ENCODE assay signal across 21 cellular contexts in genomic region chr4:3271131-3271530, GRCh38. TPM values are rescaled to one million over a fixed set of nuclear protein-coding genes. Genes with fewer than 3 reads are reported as not detected.
"Had no signal": no experiment of that assay in that cellular context is flagged by ENCODE, and none has a peak within 500 bp of the region (broad histone marks: within the 10 kb centered on the region; RNA-seq: fewer than 3 reads in every experiment).

No MANE protein-coding gene starts in this region.

- ATAC-seq: K562, Panc1 had no signal

- H3K4me1 ChIP-seq: SJSA1 had no signal

- DNase-seq: MV-4-11, NCI-H1048, NCI-H1105, NCI-H1417, NCI-H1436 treated with DMSO at 0.1 percent for 48 hours, NCI-H1694, NCI-H187 treated with DMSO at 0.1 percent for 48 hours, NCI-H2029 treated with DMSO at 0.1 percent for 48 hours, NCI-H2227 treated with DMSO at 0.1 percent for 48 hours, NCI-H524, NCI-H526 treated with DMSO at 0.1 percent for 48 hours, NCI-H748 treated with DMSO at 0.1 percent for 48 hours, SIG-M5 had no signal

- H3K27me3 ChIP-seq: SJSA1 had no signal

- H3K4me3 ChIP-seq: K562, SJSA1, SK-N-MC had no signal

- H3K27ac ChIP-seq: HL-60, KMS-11, RWPE1, SJSA1, SK-N-MC had no signal

- H3K36me3 ChIP-seq: SJSA1 had no signal

- H3K9me3 ChIP-seq: SJSA1 had no signal

RNA-seq across cellular contexts. Expression of gene MSANTD1, which starts 22.2 kb away (rescaled TPM):
- polyA plus RNA-seq: IgD-negative memory B cell, K562 had no signal
